Comparison of ENCODE assay signal across 17 cellular contexts in the genomic region with DNA sequence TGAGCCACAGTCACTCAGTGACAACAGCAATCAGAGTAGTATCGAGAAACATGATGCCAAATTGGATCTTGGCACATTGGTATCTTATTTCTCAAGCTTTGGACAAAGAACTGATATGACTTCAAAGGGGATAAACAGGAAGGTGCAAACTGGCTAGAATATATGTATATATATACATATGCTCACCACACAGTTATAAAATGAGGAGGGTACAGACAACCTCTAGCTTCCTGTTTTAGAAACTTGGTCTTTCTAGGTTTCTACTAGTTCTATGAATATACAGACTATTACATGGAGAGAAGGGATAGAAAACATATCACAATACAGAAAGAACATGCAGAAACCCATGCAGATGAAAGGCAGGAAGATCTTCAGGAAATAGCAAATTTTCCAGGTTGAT.
DNase-seq lines count a peak whose midpoint lies in the region; ATAC-seq and TF ChIP-seq lines count a peak whose summit lies in the region.
"Had no signal": no experiment of that assay in that cellular context is flagged by ENCODE, and none has a peak within 500 bp of the region (broad histone marks: within the 10 kb centered on the region; RNA-seq: fewer than 3 reads in every experiment).

No MANE protein-coding gene starts in this region.

- no peak overlapping the region for H3K27ac ChIP-seq in BLaER1 treated with 17β-estradiol and CSF1 and Interleukin-3, amounts not matched to agents 10 nM and 100 nM

- H3K27me3 ChIP-seq in BLaER1 treated with 17β-estradiol and CSF1 and Interleukin-3, amounts not matched to agents 10 nM and 100 nM: no peaks in the 10 kb centered on the region
- H3K27me3 ChIP-seq in Caco-2 (replicated peaks; ENCODE audit: control insufficient read depth, insufficient read depth, low read length): no peaks in the 10 kb centered on the region
- H3K27me3 ChIP-seq: BE2C had no signal

- peaks cover 0 to 26% (median 8%) of the 10 kb centered on the region in 11 experiments; a peak in 13 of 22 replicates for H3K9me3 ChIP-seq in BLaER1 treated with 17β-estradiol and CSF1 and Interleukin-3, amounts not matched to agents 10 nM and 100 nM (replicated peaks in 1 of 11)
- H3K9me3 ChIP-seq in Caco-2: no peaks in the 10 kb centered on the region
- H3K9me3 ChIP-seq: BE2C had no signal

- TF ChIP-seq CTCF in NB4 (IDR thresholded peaks at IDR 0.05; ENCODE audit: low read depth, low read length): no peak
- TF ChIP-seq CTCF in fibroblast of villous mesenchyme (IDR thresholded peaks at IDR 0.05; ENCODE audit: insufficient read depth, low read depth, low read length): no peak
- TF ChIP-seq CTCF in Caco-2 (IDR thresholded peaks at IDR 0.05; ENCODE audit: insufficient read depth in 1 of 2, low read depth in 1 of 2, low read length in 1 of 2, severe bottlenecking in 1 of 2, unreplicated experiment in 1 of 2): no peak

- no peaks in the 10 kb centered on the region for H3K36me3 ChIP-seq in BLaER1 treated with 17β-estradiol and CSF1 and Interleukin-3, amounts not matched to agents 10 nM and 100 nM
- no peaks in the 10 kb centered on the region for H3K36me3 ChIP-seq in Caco-2 (ENCODE audit: control insufficient read depth, insufficient read depth, low read length)
- H3K36me3 ChIP-seq: BE2C had no signal

- CTCF ChIA-PET in Caco-2 (lab: Charles Lee): no interaction called here

- H3K27ac Mint-ChIP-seq in Caco-2 (ENCODE audit: unreplicated experiment): no peak overlapping the region
- H3K27ac Mint-ChIP-seq in activated naive CD4-positive, alpha-beta T cell treated with anti-CD3 and anti-CD28 coated beads, Interleukin-2, amount 50 U/mL, for 72 hours: no peak overlapping the region
- H3K27ac Mint-ChIP-seq: CD14-positive monocyte; CD8-positive, alpha-beta T cell; HFFc6 had no signal

- peaks cover 6% of the 10 kb centered on the region for H3K36me3 Mint-ChIP-seq in Caco-2 (ENCODE audit: insufficient read depth, unreplicated experiment)
- H3K36me3 Mint-ChIP-seq in activated naive CD4-positive, alpha-beta T cell treated with anti-CD3 and anti-CD28 coated beads, Interleukin-2, amount 50 U/mL, for 72 hours: no peaks in the 10 kb centered on the region
- H3K36me3 Mint-ChIP-seq: CD14-positive monocyte; CD8-positive, alpha-beta T cell; IgD-negative memory B cell had no signal

- no peak for TF ChIP-seq POLR2A in NB4 (IDR thresholded peaks at IDR 0.05; ENCODE audit: extremely low read depth, insufficient read length)

- peak; percentile 3 for DNase-seq in NB4 (ENCODE audit: low read depth)
- DNase-seq in fibroblast of villous mesenchyme (ENCODE audit: low read depth): peak; percentile 12
- DNase-seq in Caco-2: no peak
- DNase-seq in activated naive CD4-positive, alpha-beta T cell treated with anti-CD3 and anti-CD28 coated beads, Interleukin-2, amount 50 U/mL, for 72 hours (ENCODE audit: low spot score in 2 of 2): no peak
- DNase-seq in anterior cingulate cortex (lab: John Stamatoyannopoulos, UW): no peak
- DNase-seq: BE2C; CD8-positive, alpha-beta T cell; COR-L47; DMS53; HCEC 1CT; HFFc6; KG1 had no signal

- H3K9me3 Mint-ChIP-seq in Caco-2 (ENCODE audit: unreplicated experiment): no peaks in the 10 kb centered on the region
- no peaks in the 10 kb centered on the region for H3K9me3 Mint-ChIP-seq in activated naive CD4-positive, alpha-beta T cell treated with anti-CD3 and anti-CD28 coated beads, Interleukin-2, amount 50 U/mL, for 72 hours
- H3K9me3 Mint-ChIP-seq: CD8-positive, alpha-beta T cell; HFFc6 had no signal

- no peak overlapping the region for H3K4me3 Mint-ChIP-seq in Caco-2 (ENCODE audit: unreplicated experiment)
- H3K4me3 Mint-ChIP-seq: CD14-positive monocyte; CD8-positive, alpha-beta T cell; HFFc6; IgD-negative memory B cell had no signal

- H3K4me1 Mint-ChIP-seq in Caco-2 (ENCODE audit: low read depth, unreplicated experiment): no peaks in the 10 kb centered on the region
- H3K4me1 Mint-ChIP-seq: IgD-negative memory B cell had no signal

- no peaks in the 10 kb centered on the region for H4K20me1 ChIP-seq in BLaER1 treated with 17β-estradiol and CSF1 and Interleukin-3, amounts not matched to agents 10 nM and 100 nM

- peak; percentile 59 for ATAC-seq in GM21515 (IDR thresholded peaks at IDR 0.05; ENCODE audit: unreplicated experiment)
- ATAC-seq in activated naive CD4-positive, alpha-beta T cell treated with anti-CD3 and anti-CD28 coated beads, Interleukin-2, amount 50 U/mL, for 72 hours: no peak
- ATAC-seq in HG03095 (IDR thresholded peaks at IDR 0.05; ENCODE audit: unreplicated experiment): no peak
- ATAC-seq: CD8-positive, alpha-beta T cell had no signal

- H3K4me1 ChIP-seq in BLaER1 treated with 17β-estradiol and CSF1 and Interleukin-3, amounts not matched to agents 10 nM and 100 nM: peaks cover 0 to 36% (median 13%) of the 10 kb centered on the region in 10 experiments; a peak in 12 of 20 replicates
- no peaks in the 10 kb centered on the region for H3K4me1 ChIP-seq in Caco-2
- H3K4me1 ChIP-seq: BE2C had no signal

- H3K4me2 ChIP-seq in BLaER1 treated with 17β-estradiol and CSF1 and Interleukin-3, amounts not matched to agents 10 nM and 100 nM: peak overlapping the region in 6 of 11 experiments; percentile 20 to 46 (median 34); a peak in 10 of 22 replicates

- no TSS peak for BruUV-seq in Caco-2 (replicated peaks; lab: Mats Ljungman, UMichigan)

- intact Hi-C loops in Caco-2 (cut with micrococcal nuclease; ENCODE audit: unreplicated experiment): no loop called here

- H3K4me3 ChIP-seq in BLaER1 treated with 17β-estradiol and CSF1 and Interleukin-3, amounts not matched to agents 10 nM and 100 nM: no peak overlapping the region
- H3K4me3 ChIP-seq in NB4 (ENCODE audit: low read depth, low read length) (no peak overlapping the region), fibroblast of villous mesenchyme (ENCODE audit: low read depth, low read length) (no peak overlapping the region), Caco-2 (ENCODE audit: low read depth, low read length) (no peak overlapping the region)

- H3K27me3 Mint-ChIP-seq in Caco-2 (ENCODE audit: insufficient read depth, unreplicated experiment): no peaks in the 10 kb centered on the region
- H3K27me3 Mint-ChIP-seq: IgD-negative memory B cell had no signal

- no peak overlapping the region for H3K9ac ChIP-seq in BLaER1 treated with 17β-estradiol and CSF1 and Interleukin-3, amounts not matched to agents 10 nM and 100 nM

- POLR2A ChIA-PET in Caco-2 (lab: Charles Lee): no interaction called here

Comparison
In these comparisons a context has a peak if more than half of its experiments do, and no peak if none do; other contexts are left out.
1. DNase-seq: peak in NB4 (single experiment) and fibroblast of villous mesenchyme (single experiment); none in Caco-2 (0 of 2), activated naive CD4-positive, alpha-beta T cell treated with anti-CD3 and anti-CD28 coated beads, Interleukin-2, amount 50 U/mL, for 72 hours (0 of 2) and anterior cingulate cortex (0 of 58).